In the genomic region with DNA sequence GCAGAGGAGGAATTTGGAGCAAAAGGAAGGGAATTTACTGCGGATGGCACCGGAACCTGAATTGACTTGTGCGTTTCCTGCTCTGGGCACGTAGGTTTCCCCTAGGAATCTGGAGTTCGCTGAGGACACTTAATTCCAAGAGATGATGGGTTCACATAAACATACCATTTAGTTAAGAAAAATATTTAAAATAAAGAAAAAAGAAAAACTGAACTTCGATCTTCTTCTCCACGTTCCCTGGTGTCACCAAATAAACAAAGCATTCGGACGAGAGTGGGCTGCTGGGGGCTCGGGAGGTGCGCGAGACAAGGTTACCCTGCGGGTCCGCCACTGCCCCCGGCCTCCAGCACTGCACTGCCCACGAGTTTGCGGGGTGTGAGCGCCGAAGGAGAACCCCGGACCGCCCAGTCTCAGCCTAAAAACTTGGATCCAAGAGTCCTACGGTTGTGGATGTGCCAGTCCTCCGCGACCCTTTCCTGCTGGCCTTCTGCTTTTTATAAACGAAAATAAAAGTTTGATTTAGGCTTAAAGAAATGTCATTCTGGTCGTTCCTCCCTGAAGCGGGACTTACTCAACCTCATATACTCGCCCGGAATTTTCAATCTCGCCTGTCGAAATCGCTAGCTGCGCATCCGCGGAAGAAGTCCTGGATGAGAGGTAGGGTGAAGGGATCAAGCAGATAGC, we compare ENCODE assay signal across 7 cellular contexts. TPM values are rescaled to one million over a fixed set of nuclear protein-coding genes. Genes with fewer than 3 reads are reported as not detected.
DNase-seq lines count a peak whose midpoint lies in the region; ATAC-seq and TF ChIP-seq lines count a peak whose summit lies in the region.

No MANE protein-coding gene starts in this region.

- DNase-seq in GM20000 (ENCODE audit: low spot score) = peak; percentile 51
- DNase-seq in MV-4-11 (lab: John Stamatoyannopoulos, UW) = peak; percentile 47
- DNase-seq in endothelial cell (ENCODE audit: low spot score) = peak; percentile 15
- DNase-seq in neural crest cell (ENCODE audit: low read depth, low spot score) = no peak
- no peak for DNase-seq in NCI-H1092 (lab: John Stamatoyannopoulos, UW)
- DNase-seq in middle frontal gyrus (ENCODE audit: extremely low spot score, low spot score) = no peak
- DNase-seq in left colon = no peak

- H3K4me3 Mint-ChIP-seq in endothelial cell (ENCODE audit: unreplicated experiment) (peak overlapping the region; percentile 93), neural crest cell (peak overlapping the region; percentile 92)

- ATAC-seq in left colon = no peak

- H3K4me1 Mint-ChIP-seq in endothelial cell (ENCODE audit: unreplicated experiment) (peaks cover 34% of the 10 kb centered on the region), neural crest cell (peaks cover 53% of the 10 kb centered on the region)

- no peaks in the 10 kb centered on the region for H3K36me3 Mint-ChIP-seq in endothelial cell (ENCODE audit: low read depth, unreplicated experiment)
- H3K36me3 Mint-ChIP-seq in neural crest cell (ENCODE audit: low read depth) = peaks cover 2% of the 10 kb centered on the region

- peak overlapping the region; percentile 88 for H3K27ac Mint-ChIP-seq in endothelial cell (ENCODE audit: unreplicated experiment)
- peak overlapping the region; percentile 79 for H3K27ac Mint-ChIP-seq in neural crest cell (ENCODE audit: unreplicated experiment)

- no peaks in the 10 kb centered on the region for H3K9me3 Mint-ChIP-seq in endothelial cell (ENCODE audit: unreplicated experiment)
- no peaks in the 10 kb centered on the region for H3K9me3 Mint-ChIP-seq in neural crest cell

- intact Hi-C loops in left colon (cut with DNase I, micrococcal nuclease) = loop anchor here in 1 of 2 donors (5.0 to 10.0 kb wide), 3 partner anchors 232 to 1490 kb away; no protein-coding TSS in a partner anchor

- H3K27me3 Mint-ChIP-seq in endothelial cell (ENCODE audit: unreplicated experiment) (peaks cover 15% of the 10 kb centered on the region), neural crest cell (ENCODE audit: low read depth) (peaks cover 3% of the 10 kb centered on the region)

- no peak for TF ChIP-seq CTCF in GM20000 (IDR thresholded peaks at IDR 0.05; ENCODE audit: extremely low read depth, missing control alignments)
- no peak for TF ChIP-seq CTCF in endothelial cell (IDR thresholded peaks at IDR 0.05; ENCODE audit: unreplicated experiment)
- TF ChIP-seq CTCF in neural crest cell (conservative IDR thresholded peaks at IDR 0.05) = no peak

RNA-seq across cellular contexts. Expression of a gene that starts 30.3 kb away (rescaled TPM):
- 5.9 TPM for total RNA-seq in endothelial cell (ENCODE audit: unreplicated experiment)
- 52.1 and 53.0 TPM in 2 replicates for total RNA-seq in neural crest cell
- under 1 TPM in 1 of 2 donors, not detected in 1; 0.95 TPM for total RNA-seq in left colon

RNA-seq across cellular contexts. Expression of a gene that starts 38.9 kb away (rescaled TPM):
- total RNA-seq in endothelial cell (ENCODE audit: unreplicated experiment) (50.6 TPM), neural crest cell (52.6 and 58.1 TPM in 2 replicates), left colon (10 to 100 TPM; 23.8 to 31.5 TPM)

Comparison
In these comparisons a context has a peak if more than half of its experiments do, and no peak if none do; other contexts are left out.
1. DNase-seq: peak in GM20000 (single experiment), MV-4-11 (single experiment) and endothelial cell (single experiment); none in neural crest cell (single experiment), NCI-H1092 (single experiment), middle frontal gyrus (single experiment) and left colon (0 of 2).